Comparison of ENCODE assay signal across 1 cellular context in the genomic region with DNA sequence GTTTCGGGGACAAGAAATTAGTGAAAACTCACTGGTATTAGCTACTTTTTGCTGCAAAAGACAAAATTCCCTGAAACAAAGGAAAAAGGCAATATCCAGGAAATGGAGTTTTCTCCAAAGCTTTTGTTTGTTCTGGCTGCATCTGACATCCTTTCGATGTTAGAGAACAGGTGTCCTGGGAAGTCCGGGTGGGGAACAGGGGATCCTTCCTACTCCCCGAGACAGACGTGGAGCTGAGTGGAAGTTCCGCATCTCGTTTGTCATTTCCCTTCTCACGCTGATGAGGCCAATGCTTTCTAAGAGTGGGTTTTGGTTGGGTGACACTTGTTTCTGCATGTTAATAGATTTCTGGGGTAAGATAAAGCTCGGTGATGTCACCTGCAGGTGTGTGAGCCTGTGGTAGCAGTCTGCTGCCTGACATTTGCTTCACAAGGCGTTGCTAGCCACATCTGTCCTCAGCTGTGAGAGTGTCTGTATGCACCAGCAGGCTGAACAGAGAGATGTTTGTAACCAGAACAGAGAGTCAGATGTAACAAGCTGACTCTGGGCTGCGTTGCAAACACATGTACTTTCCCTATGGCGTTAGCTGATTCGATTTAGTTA.
TF ChIP-seq lines count a peak whose summit lies in the region.

No MANE protein-coding gene starts in this region.

TF ChIP-seq in HepG2, 621 proteins besides CTCF, POLR2A, EP300 and RAD21 (continued from another document):
- TF ChIP-seq, protein P1, sequence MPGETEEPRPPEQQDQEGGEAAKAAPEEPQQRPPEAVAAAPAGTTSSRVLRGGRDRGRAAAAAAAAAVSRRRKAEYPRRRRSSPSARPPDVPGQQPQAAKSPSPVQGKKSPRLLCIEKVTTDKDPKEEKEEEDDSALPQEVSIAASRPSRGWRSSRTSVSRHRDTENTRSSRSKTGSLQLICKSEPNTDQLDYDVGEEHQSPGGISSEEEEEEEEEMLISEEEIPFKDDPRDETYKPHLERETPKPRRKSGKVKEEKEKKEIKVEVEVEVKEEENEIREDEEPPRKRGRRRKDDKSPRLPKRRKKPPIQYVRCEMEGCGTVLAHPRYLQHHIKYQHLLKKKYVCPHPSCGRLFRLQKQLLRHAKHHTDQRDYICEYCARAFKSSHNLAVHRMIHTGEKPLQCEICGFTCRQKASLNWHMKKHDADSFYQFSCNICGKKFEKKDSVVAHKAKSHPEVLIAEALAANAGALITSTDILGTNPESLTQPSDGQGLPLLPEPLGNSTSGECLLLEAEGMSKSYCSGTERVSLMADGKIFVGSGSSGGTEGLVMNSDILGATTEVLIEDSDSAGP (CRISPR knock-in tag; IDR thresholded peaks at IDR 0.05; ENCODE audit: borderline replicate concordance): no peak
- TF ChIP-seq CAMTA2 (CRISPR knock-in tag; IDR thresholded peaks at IDR 0.05; ENCODE audit: borderline replicate concordance) (no peak), ZBTB20 (CRISPR knock-in tag; IDR thresholded peaks at IDR 0.05; ENCODE audit: borderline replicate concordance, low read depth) (no peak), SP1 (IDR thresholded peaks at IDR 0.05) (no peak), SP1 (CRISPR knock-in tag; IDR thresholded peaks at IDR 0.05) (no peak), ZNF776 (CRISPR knock-in tag; IDR thresholded peaks at IDR 0.05) (no peak), RBM39 (IDR thresholded peaks at IDR 0.05; ENCODE audit: low read depth, low read length, poor library complexity, severe bottlenecking) (no peak), KAT2B (IDR thresholded peaks at IDR 0.05; ENCODE audit: borderline replicate concordance, low read depth, low read length) (no peak), ZKSCAN1 (IDR thresholded peaks at IDR 0.05; ENCODE audit: low read length) (no peak), FOXK2 (IDR thresholded peaks at IDR 0.05) (no peak), ZNF577 (CRISPR knock-in tag; IDR thresholded peaks at IDR 0.05; ENCODE audit: borderline replicate concordance, low read depth) (no peak), ZNF264 (CRISPR knock-in tag; IDR thresholded peaks at IDR 0.05) (no peak), GABPA (IDR thresholded peaks at IDR 0.05; ENCODE audit: low read depth, low read length) (no peak), GABPA (CRISPR knock-in tag; IDR thresholded peaks at IDR 0.05; ENCODE audit: low read depth) (no peak)
- TF ChIP-seq, protein P2, sequence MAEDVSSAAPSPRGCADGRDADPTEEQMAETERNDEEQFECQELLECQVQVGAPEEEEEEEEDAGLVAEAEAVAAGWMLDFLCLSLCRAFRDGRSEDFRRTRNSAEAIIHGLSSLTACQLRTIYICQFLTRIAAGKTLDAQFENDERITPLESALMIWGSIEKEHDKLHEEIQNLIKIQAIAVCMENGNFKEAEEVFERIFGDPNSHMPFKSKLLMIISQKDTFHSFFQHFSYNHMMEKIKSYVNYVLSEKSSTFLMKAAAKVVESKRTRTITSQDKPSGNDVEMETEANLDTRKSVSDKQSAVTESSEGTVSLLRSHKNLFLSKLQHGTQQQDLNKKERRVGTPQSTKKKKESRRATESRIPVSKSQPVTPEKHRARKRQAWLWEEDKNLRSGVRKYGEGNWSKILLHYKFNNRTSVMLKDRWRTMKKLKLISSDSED (CRISPR knock-in tag; IDR thresholded peaks at IDR 0.05): no peak
- TF ChIP-seq, protein P3, sequence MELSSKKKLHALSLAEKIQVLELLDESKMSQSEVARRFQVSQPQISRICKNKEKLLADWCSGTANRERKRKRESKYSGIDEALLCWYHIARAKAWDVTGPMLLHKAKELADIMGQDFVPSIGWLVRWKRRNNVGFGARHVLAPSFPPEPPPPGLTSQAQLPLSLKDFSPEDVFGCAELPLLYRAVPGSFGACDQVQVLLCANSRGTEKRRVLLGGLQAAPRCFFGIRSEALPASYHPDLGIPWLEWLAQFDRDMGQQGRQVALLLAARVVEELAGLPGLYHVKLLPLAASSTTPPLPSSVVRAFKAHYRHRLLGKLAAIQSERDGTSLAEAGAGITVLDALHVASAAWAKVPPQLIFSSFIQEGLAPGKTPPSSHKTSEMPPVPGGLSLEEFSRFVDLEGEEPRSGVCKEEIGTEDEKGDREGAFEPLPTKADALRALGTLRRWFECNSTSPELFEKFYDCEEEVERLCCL (CRISPR knock-in tag; IDR thresholded peaks at IDR 0.05; ENCODE audit: borderline replicate concordance): no peak
